Comparison of ENCODE assay signal across 8 cellular contexts in genomic region chr1:181141431-181141910, GRCh38. TPM values are rescaled to one million over a fixed set of nuclear protein-coding genes. Genes with fewer than 3 reads are reported as not detected.
DNase-seq lines count a peak whose midpoint lies in the region; ATAC-seq and TF ChIP-seq lines count a peak whose summit lies in the region.

No MANE protein-coding gene starts in this region.

- no peaks in the 10 kb centered on the region for H3K79me2 ChIP-seq in OCI-LY7 (ENCODE audit: insufficient read depth, low read depth, low read length)

- H3K4me3 Mint-ChIP-seq in activated naive CD8-positive, alpha-beta T cell treated with anti-CD3 and anti-CD28 coated beads for 36 hours, result peak overlapping the region; percentile 26

- no peaks in the 10 kb centered on the region for H3K27me3 Mint-ChIP-seq in activated naive CD8-positive, alpha-beta T cell treated with anti-CD3 and anti-CD28 coated beads for 36 hours

- intact Hi-C loops in OCI-LY7 (cut with micrococcal nuclease; ENCODE audit: unreplicated experiment) (loop anchor here (5.0 kb wide), 2 partner anchors 509 to 624 kb away; partner anchors contain the start of gene XPR1), mucosa of descending colon (cut with DNase I, micrococcal nuclease) (loop anchor here (5.0 kb wide), 2 partner anchors 59 to 104 kb away; no protein-coding TSS in a partner anchor), tibial artery (cut with DNase I; ENCODE audit: low total_unique reads) (loop anchor here (5.0 kb wide), 2 partner anchors 54 to 104 kb away; partner anchors contain the start of gene IER5)

- BruUV-seq in OCI-LY7 (replicated peaks; lab: Mats Ljungman, UMichigan), result no TSS peak

- peak overlapping the region; percentile 65 for H3K27ac Mint-ChIP-seq in activated naive CD8-positive, alpha-beta T cell treated with anti-CD3 and anti-CD28 coated beads for 36 hours

- ATAC-seq in mucosa of descending colon, result peak; percentile 37

- H3K4me3 ChIP-seq in OCI-LY7 (ENCODE audit: low read depth, low read length, poor library complexity, severe bottlenecking) (no peak overlapping the region), mucosa of descending colon (no peak overlapping the region), tibial artery (no peak overlapping the region), HAP-1 (no peak overlapping the region)

- no peaks in the 10 kb centered on the region for H3K36me3 ChIP-seq in OCI-LY7 (ENCODE audit: insufficient read depth, low read length)
- H3K36me3 ChIP-seq in mucosa of descending colon (ENCODE audit: low read depth), result no peaks in the 10 kb centered on the region
- no peaks in the 10 kb centered on the region for H3K36me3 ChIP-seq in tibial artery
- no peaks in the 10 kb centered on the region for H3K36me3 ChIP-seq in HAP-1 (replicated peaks)

- H4K20me1 ChIP-seq in OCI-LY7 (ENCODE audit: insufficient read depth, low read length), result no peaks in the 10 kb centered on the region

- H3K27ac ChIP-seq in OCI-LY7 (ENCODE audit: low read depth, low read length, poor library complexity, severe bottlenecking), result no peak overlapping the region
- peak overlapping the region; percentile 48 to 49 for H3K27ac ChIP-seq in tibial artery

- H3K4me2 ChIP-seq in OCI-LY7 (ENCODE audit: low read length), result no peak overlapping the region

- TF ChIP-seq CTCF in OCI-LY7 (conservative IDR thresholded peaks at IDR 0.05; ENCODE audit: low read length), result no peak
- TF ChIP-seq CTCF in mucosa of descending colon (IDR thresholded peaks at IDR 0.05), result no peak
- TF ChIP-seq CTCF in tibial artery (IDR thresholded peaks at IDR 0.05), result no peak

- CTCF ChIA-PET in OCI-LY7 (lab: Charles Lee; ENCODE audit: unreplicated experiment), result interaction anchor here (0.7 to 2.1 kb wide), 6 partner anchors 10 to 260 kb away, joined by 3 to 9 read pairs (median 4); no protein-coding TSS in a partner anchor

- H3K27me3 ChIP-seq in tibial artery (no peaks in the 10 kb centered on the region), HAP-1 (ENCODE audit: low read depth) (0 out of 2 replicates have a peak, but pooled peaks cover 3% of the 10 kb centered on the region)

- H3K36me3 Mint-ChIP-seq in activated naive CD8-positive, alpha-beta T cell treated with anti-CD3 and anti-CD28 coated beads for 36 hours, result no peaks in the 10 kb centered on the region

- H3K9me3 ChIP-seq in OCI-LY7 (ENCODE audit: low read length) (no peaks in the 10 kb centered on the region), mucosa of descending colon (no peaks in the 10 kb centered on the region), tibial artery (no peaks in the 10 kb centered on the region), HAP-1 (0 out of 2 replicates have a peak, but pooled peaks cover 2% of the 10 kb centered on the region)

- H3K9me2 ChIP-seq in OCI-LY7 (ENCODE audit: insufficient read depth, low read length), result no peaks in the 10 kb centered on the region

- no peak overlapping the region for H2AFZ ChIP-seq in OCI-LY7 (ENCODE audit: low read length)

- H3K4me1 ChIP-seq in OCI-LY7 (ENCODE audit: insufficient read depth, low read length, poor library complexity, severe bottlenecking), result no peaks in the 10 kb centered on the region
- peaks cover 11% of the 10 kb centered on the region for H3K4me1 ChIP-seq in mucosa of descending colon (ENCODE audit: low read depth)
- peaks cover 0 to 32% (median 20%) of the 10 kb centered on the region in 4 donors for H3K4me1 ChIP-seq in tibial artery
- H3K4me1 ChIP-seq in HAP-1, result peaks cover 5% of the 10 kb centered on the region

- DNase-seq in CD1c-positive myeloid dendritic cell (ENCODE audit: extremely low spot score), result peak; percentile 84
- peak; percentile 11 for DNase-seq in OCI-LY7 (ENCODE audit: low spot score)
- peak; percentile 71 for DNase-seq in activated naive CD8-positive, alpha-beta T cell treated with anti-CD3 and anti-CD28 coated beads for 36 hours
- no peak for DNase-seq in mucosa of descending colon
- no peak for DNase-seq in tibial artery
- no peak for DNase-seq in HPDE6-E6E7 (ENCODE audit: extremely low spot score)
- no peak for DNase-seq in NCI-H128 (lab: John Stamatoyannopoulos, UW; ENCODE audit: unreplicated experiment)
- DNase-seq in HAP-1 (ENCODE audit: low spot score in 2 of 2), result no peak

- H3K4me1 Mint-ChIP-seq in activated naive CD8-positive, alpha-beta T cell treated with anti-CD3 and anti-CD28 coated beads for 36 hours, result peaks cover 40% of the 10 kb centered on the region

- in situ Hi-C loops in HAP-1 (cut with MboI; ENCODE audit: low sequenced_read_pairs), result no loop called here

- POLR2A ChIA-PET in OCI-LY7 (lab: Charles Lee), result interaction anchor here (1.3 kb wide), 1 partner anchor 51 kb away, joined by 3 read pairs; no protein-coding TSS in a partner anchor

- H3K9me3 Mint-ChIP-seq in activated naive CD8-positive, alpha-beta T cell treated with anti-CD3 and anti-CD28 coated beads for 36 hours, result no peaks in the 10 kb centered on the region

RNA-seq across cellular contexts. Expression of gene IER5, which starts 53.0 kb away (rescaled TPM):
- 14.3 and 18.3 TPM in 2 replicates for total RNA-seq in OCI-LY7 (2014; rRNA removed; shearing (Covaris generic))
- total RNA-seq in OCI-LY7 (2022) (7.2 and 8.2 TPM in 2 replicates), mucosa of descending colon (10 to 100 TPM; 15.4 to 16.7 (median 16.4) TPM)
- 10 to 100 TPM; 29.7 to 30.3 TPM for total RNA-seq in activated naive CD8-positive, alpha-beta T cell treated with anti-CD3 and anti-CD28 coated beads for 36 hours

Comparison
In these comparisons a context has a peak if more than half of its experiments do, and no peak if none do; other contexts are left out.
1. DNase-seq: peak in CD1c-positive myeloid dendritic cell (single experiment), OCI-LY7 (single experiment) and activated naive CD8-positive, alpha-beta T cell treated with anti-CD3 and anti-CD28 coated beads for 36 hours (single experiment); none in mucosa of descending colon (0 of 3), tibial artery (0 of 2), HPDE6-E6E7 (single experiment), NCI-H128 (single experiment) and HAP-1 (0 of 2).